ENCODE assay signal across 21 cellular contexts in the genomic region with DNA sequence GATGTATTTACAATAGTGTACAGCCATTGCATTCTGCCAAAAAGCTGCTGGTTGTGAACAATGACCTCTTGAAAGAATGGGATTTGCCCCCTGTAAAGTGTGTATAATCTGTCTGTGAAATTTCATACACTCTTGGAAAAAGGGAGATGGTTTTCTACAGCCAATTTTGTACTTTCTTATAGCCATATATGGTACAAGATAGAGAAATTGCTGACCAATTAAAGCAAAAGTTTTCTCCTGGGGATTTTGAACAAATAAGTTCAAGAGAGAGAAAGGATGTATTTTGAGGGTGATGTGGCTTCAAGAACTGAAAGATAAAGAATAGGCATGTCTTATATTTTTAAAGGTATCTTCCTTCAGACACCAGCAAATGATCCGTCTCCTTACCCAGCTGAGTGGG.
DNase-seq lines count a peak whose midpoint lies in the region; ATAC-seq and TF ChIP-seq lines count a peak whose summit lies in the region.
"Had no signal": no experiment of that assay in that cellular context is flagged by ENCODE, and none has a peak within 500 bp of the region (broad histone marks: within the 10 kb centered on the region; RNA-seq: fewer than 3 reads in every experiment).

No MANE protein-coding gene starts in this region.

- no peak overlapping the region for H3K4me2 ChIP-seq in osteoblast (ENCODE audit: insufficient read depth, low read length)
- H3K4me2 ChIP-seq: BLaER1 treated with 17β-estradiol and CSF1 and Interleukin-3, amounts not matched to agents 10 nM and 100 nM; GM23338 had no signal

- H3K36me3 Mint-ChIP-seq in MCF 10A (ENCODE audit: insufficient read depth, unreplicated experiment): peaks cover 12% of the 10 kb centered on the region
- H3K36me3 Mint-ChIP-seq: CD4-positive, CD25-positive, alpha-beta regulatory T cell; CD8-positive, alpha-beta memory T cell had no signal

- H2AFZ ChIP-seq in osteoblast (ENCODE audit: low read length): no peak overlapping the region
- H2AFZ ChIP-seq: GM23338 had no signal

- TF ChIP-seq POLR2A in breast epithelium (IDR thresholded peaks at IDR 0.05): no peak

- POLR2A ChIA-PET in MCF 10A (lab: Yijun Ruan, JAX): interaction anchor here (1.6 kb wide), 1 partner anchor 11 kb away, joined by 3 read pairs; no protein-coding TSS in a partner anchor

- H3K4me3 Mint-ChIP-seq in MCF 10A (ENCODE audit: unreplicated experiment): no peak overlapping the region
- H3K4me3 Mint-ChIP-seq in stimulated activated naive CD8-positive, alpha-beta T cell treated with anti-CD3 and anti-CD28 coated beads, Interleukin-15, amount 100 ng/mL, for 72 hours: no peak overlapping the region
- H3K4me3 Mint-ChIP-seq: B cell; CD4-positive, CD25-positive, alpha-beta regulatory T cell; CD8-positive, alpha-beta memory T cell; GM23338 had no signal

- H3K27me3 Mint-ChIP-seq in MCF 10A (ENCODE audit: insufficient read depth, unreplicated experiment): no peaks in the 10 kb centered on the region
- H3K27me3 Mint-ChIP-seq in stimulated activated naive CD8-positive, alpha-beta T cell treated with anti-CD3 and anti-CD28 coated beads, Interleukin-15, amount 100 ng/mL, for 72 hours: peaks cover 42% of the 10 kb centered on the region

- no peaks in the 10 kb centered on the region for H4K20me1 ChIP-seq in osteoblast (ENCODE audit: insufficient read depth, low read length)
- H4K20me1 ChIP-seq: BLaER1 treated with 17β-estradiol and CSF1 and Interleukin-3, amounts not matched to agents 10 nM and 100 nM had no signal

- H3K4me3 ChIP-seq in breast epithelium (no peak overlapping the region), ascending aorta (no peak overlapping the region), osteoblast (ENCODE audit: insufficient read depth, low read length) (no peak overlapping the region), tibial artery (no peak overlapping the region)
- H3K4me3 ChIP-seq: BLaER1 treated with 17β-estradiol and CSF1 and Interleukin-3, amounts not matched to agents 10 nM and 100 nM; GM23338 had no signal

- intact Hi-C loops in MCF 10A (cut with micrococcal nuclease) (no loop called here), breast epithelium (cut with DNase I; ENCODE audit: low total_unique reads) (no loop called here), ascending aorta (cut with DNase I) (no loop called here), tibial artery (cut with DNase I; ENCODE audit: low total_unique reads) (no loop called here), posterior vena cava (cut with DNase I) (no loop called here)

- H3K36me3 ChIP-seq in breast epithelium (no peaks in the 10 kb centered on the region), ascending aorta (no peaks in the 10 kb centered on the region), osteoblast (ENCODE audit: insufficient read depth, low read length) (no peaks in the 10 kb centered on the region), tibial artery (no peaks in the 10 kb centered on the region)
- H3K36me3 ChIP-seq: BLaER1 treated with 17β-estradiol and CSF1 and Interleukin-3, amounts not matched to agents 10 nM and 100 nM had no signal

- CTCF ChIA-PET in MCF 10A (lab: Yijun Ruan, JAX): interaction anchor here (0.7 to 2.9 kb wide), 6 partner anchors 12 to 250 kb away, joined by 3 to 10 read pairs (median 3); no protein-coding TSS in a partner anchor

- DNase-seq in MCF 10A (ENCODE audit: unreplicated experiment): no peak
- DNase-seq in breast epithelium (ENCODE audit: low spot score in 2 of 2): no peak
- no peak for DNase-seq in ascending aorta (ENCODE audit: low spot score in 2 of 2)
- DNase-seq in osteoblast (ENCODE audit: insufficient read length, low spot score, missing footprints): peak; percentile 5
- no peak for DNase-seq in tibial artery
- no peak for DNase-seq in posterior vena cava (ENCODE audit: low spot score)
- DNase-seq in OCI-M2 (lab: John Stamatoyannopoulos, UW; ENCODE audit: unreplicated experiment): no peak
- DNase-seq in stimulated activated naive CD8-positive, alpha-beta T cell treated with anti-CD3 and anti-CD28 coated beads, Interleukin-15, amount 100 ng/mL, for 72 hours: no peak
- DNase-seq: 8988T; CD4-positive, CD25-positive, alpha-beta regulatory T cell; CD8-positive, alpha-beta memory T cell; COR-L47; DMS 273 treated with DMSO at 0.1 percent for 48 hours; DMS53; DND-41; GDM1; HCEC 1CT; IMR-90 had no signal

- H3K9me3 ChIP-seq in breast epithelium (no peaks in the 10 kb centered on the region), ascending aorta (no peaks in the 10 kb centered on the region), osteoblast (ENCODE audit: low read depth, low read length) (no peaks in the 10 kb centered on the region), tibial artery (no peaks in the 10 kb centered on the region)
- H3K9me3 ChIP-seq: BLaER1 treated with 17β-estradiol and CSF1 and Interleukin-3, amounts not matched to agents 10 nM and 100 nM had no signal

- no peak overlapping the region for H3K27ac ChIP-seq in breast epithelium
- peak overlapping the region; percentile 13 to 70 for H3K27ac ChIP-seq in ascending aorta
- peak overlapping the region; percentile 9 for H3K27ac ChIP-seq in osteoblast (ENCODE audit: low read depth, low read length)
- peak overlapping the region; percentile 13 to 67 for H3K27ac ChIP-seq in tibial artery
- H3K27ac ChIP-seq: BLaER1 treated with 17β-estradiol and CSF1 and Interleukin-3, amounts not matched to agents 10 nM and 100 nM had no signal

- no peaks in the 10 kb centered on the region for H3K9me3 Mint-ChIP-seq in MCF 10A (ENCODE audit: unreplicated experiment)
- H3K9me3 Mint-ChIP-seq in stimulated activated naive CD8-positive, alpha-beta T cell treated with anti-CD3 and anti-CD28 coated beads, Interleukin-15, amount 100 ng/mL, for 72 hours: no peaks in the 10 kb centered on the region
- H3K9me3 Mint-ChIP-seq: CD8-positive, alpha-beta memory T cell; GM23338 had no signal

- peak overlapping the region; percentile 12 for H3K27ac Mint-ChIP-seq in MCF 10A (ENCODE audit: low read depth, unreplicated experiment)
- H3K27ac Mint-ChIP-seq in stimulated activated naive CD8-positive, alpha-beta T cell treated with anti-CD3 and anti-CD28 coated beads, Interleukin-15, amount 100 ng/mL, for 72 hours: no peak overlapping the region
- H3K27ac Mint-ChIP-seq: B cell; CD4-positive, CD25-positive, alpha-beta regulatory T cell; CD8-positive, alpha-beta memory T cell; GM23338 had no signal

- H3K4me1 ChIP-seq in breast epithelium (no peaks in the 10 kb centered on the region), ascending aorta (peaks cover 21 to 58% of the 10 kb centered on the region in 2 donors), osteoblast (ENCODE audit: insufficient read depth, low read length) (peaks cover 64% of the 10 kb centered on the region), tibial artery (peaks cover 0 to 98% (median 65%) of the 10 kb centered on the region in 4 donors)
- H3K4me1 ChIP-seq: BLaER1 treated with 17β-estradiol and CSF1 and Interleukin-3, amounts not matched to agents 10 nM and 100 nM had no signal

- no TSS peak for BruUV-seq in MCF 10A (replicated peaks; lab: Mats Ljungman, UMichigan)

- H3K27me3 ChIP-seq in breast epithelium: no peaks in the 10 kb centered on the region
- H3K27me3 ChIP-seq in ascending aorta: no peaks in the 10 kb centered on the region
- H3K27me3 ChIP-seq in osteoblast (ENCODE audit: insufficient read depth, low read length): no peaks in the 10 kb centered on the region
- H3K27me3 ChIP-seq in tibial artery: no peaks in the 10 kb centered on the region
- H3K27me3 ChIP-seq: BLaER1 treated with 17β-estradiol and CSF1 and Interleukin-3, amounts not matched to agents 10 nM and 100 nM had no signal

- peaks cover 20% of the 10 kb centered on the region for H3K4me1 Mint-ChIP-seq in MCF 10A (ENCODE audit: insufficient read depth, unreplicated experiment)
- H3K4me1 Mint-ChIP-seq in stimulated activated naive CD8-positive, alpha-beta T cell treated with anti-CD3 and anti-CD28 coated beads, Interleukin-15, amount 100 ng/mL, for 72 hours: no peaks in the 10 kb centered on the region
- H3K4me1 Mint-ChIP-seq: B cell; CD4-positive, CD25-positive, alpha-beta regulatory T cell; CD8-positive, alpha-beta memory T cell had no signal

- no peak for ATAC-seq in stimulated activated naive CD8-positive, alpha-beta T cell treated with anti-CD3 and anti-CD28 coated beads, Interleukin-15, amount 100 ng/mL, for 72 hours
- ATAC-seq: GM23338 had no signal

- peaks cover 38% of the 10 kb centered on the region for H3K79me2 ChIP-seq in osteoblast (ENCODE audit: insufficient read depth, low read length)

- TF ChIP-seq CTCF in MCF 10A (IDR thresholded peaks at IDR 0.05; ENCODE audit: unreplicated experiment): no peak
- TF ChIP-seq CTCF in breast epithelium (IDR thresholded peaks at IDR 0.05): no peak
- no peak for TF ChIP-seq CTCF in ascending aorta (IDR thresholded peaks at IDR 0.05)
- TF ChIP-seq CTCF in osteoblast (IDR thresholded peaks at IDR 0.05; ENCODE audit: extremely low read depth, low read depth, low read length): no peak
- TF ChIP-seq CTCF in tibial artery (IDR thresholded peaks at IDR 0.05): no peak

Comparison
In these comparisons a context has a peak if more than half of its experiments do, and no peak if none do; other contexts are left out.
1. H3K27ac ChIP-seq: peak in ascending aorta (2 of 2), osteoblast (single experiment) and tibial artery (2 of 2); none in breast epithelium (0 of 2).